ENCODE assay signal across 32 cellular contexts in genomic region chr2:69278366-69278765, GRCh38.
DNase-seq lines count a peak whose midpoint lies in the region; ATAC-seq, FAIRE-seq and TF ChIP-seq lines count a peak whose summit lies in the region.
"Had no signal": no experiment of that assay in that cellular context is flagged by ENCODE, and none has a peak within 500 bp of the region (broad histone marks: within the 10 kb centered on the region; RNA-seq: fewer than 3 reads in every experiment).

No MANE protein-coding gene starts in this region.

- no peak overlapping the region for H3K4me3 Mint-ChIP-seq in CD4-positive, alpha-beta T cell
- H3K4me3 Mint-ChIP-seq: activated CD4-positive, alpha-beta T cell treated with anti-CD3 and anti-CD28 coated beads for 36 hours; activated CD8-positive, alpha-beta T cell treated with anti-CD3 and anti-CD28 coated beads, Interleukin-2, amount 10 ng/mL, durations not matched to agents 7 days and 5 days; activated naive CD8-positive, alpha-beta T cell; CD8-positive, alpha-beta memory T cell; natural killer cell; stimulated activated naive CD8-positive, alpha-beta T cell treated with anti-CD3 and anti-CD28 coated beads, Interleukin-15, Interleukin-2, amounts not matched to agents 100 ng/mL and 50 ng/mL, for 24 hours; T-helper 1 cell treated with Interleukin-12 subunit alpha and Interleukin-12 subunit beta and Interleukin-4 antibody, amounts not matched to agents 30 μg/mL and 1 μg/mL, for 36 hours had no signal

- no peak overlapping the region for H3K27ac ChIP-seq in endothelial cell of umbilical vein (ENCODE audit: insufficient read depth, low read depth, low read length)
- H3K27ac ChIP-seq in CD4-positive, alpha-beta T cell (ENCODE audit: low read depth, low read length), result no peak overlapping the region
- H3K27ac ChIP-seq: A549, dorsolateral prefrontal cortex, KMS-11, SK-N-MC, thoracic aorta, vagina had no signal

- no peak overlapping the region for H3K9ac ChIP-seq in endothelial cell of umbilical vein (replicated peaks; ENCODE audit: extremely low read depth, insufficient read depth, low read length)
- H3K9ac ChIP-seq: KMS-11 had no signal

- peaks cover 19% of the 10 kb centered on the region for H3K27me3 Mint-ChIP-seq in CD4-positive, alpha-beta T cell

- H3K36me3 ChIP-seq in endothelial cell of umbilical vein (ENCODE audit: control insufficient read depth in 2 of 2, extremely low read depth in 1 of 2, insufficient read depth in 2 of 2, low read length in 2 of 2), result no peaks in the 10 kb centered on the region
- H3K36me3 ChIP-seq: thoracic aorta, vagina had no signal

- CTCF ChIA-PET in endothelial cell of umbilical vein (lab: Charles Lee), result no interaction called here
- CTCF ChIA-PET in CD4-positive, alpha-beta T cell (lab: Charles Lee), result no interaction called here

- no peaks in the 10 kb centered on the region for H3K4me1 Mint-ChIP-seq in CD4-positive, alpha-beta T cell (ENCODE audit: low read depth)
- H3K4me1 Mint-ChIP-seq: activated CD4-positive, alpha-beta T cell treated with anti-CD3 and anti-CD28 coated beads for 36 hours; CD8-positive, alpha-beta memory T cell; natural killer cell had no signal

- FAIRE-seq in endothelial cell of umbilical vein (lab: Jason Lieb, UNC) (no peak), GM12892 (lab: Jason Lieb, UNC) (no peak)
- FAIRE-seq: A549, GM18507, kidney had no signal

- no peak for TF ChIP-seq POLR2A in endothelial cell of umbilical vein (IDR thresholded peaks at IDR 0.05; ENCODE audit: low read depth, low read length)
- no peak for TF ChIP-seq POLR2A in GM12892 (IDR thresholded peaks at IDR 0.05; ENCODE audit: low read depth, low read length)

- peaks cover 16% of the 10 kb centered on the region for H3K4me1 ChIP-seq in endothelial cell of umbilical vein (ENCODE audit: control insufficient read depth, extremely low read depth, insufficient read depth, low read length)
- H3K4me1 ChIP-seq: A549, vagina had no signal

- H3K9me3 ChIP-seq in endothelial cell of umbilical vein (replicated peaks; ENCODE audit: control insufficient read depth, insufficient read depth, low read length), result no peaks in the 10 kb centered on the region
- no peaks in the 10 kb centered on the region for H3K9me3 ChIP-seq in CD4-positive, alpha-beta T cell (ENCODE audit: control insufficient read depth, low read length)
- H3K9me3 ChIP-seq: A549, thoracic aorta, vagina had no signal

- no peak for TF ChIP-seq CTCF in endothelial cell of umbilical vein (IDR thresholded peaks at IDR 0.05; ENCODE audit: extremely low read depth in 1 of 2, insufficient read depth in 1 of 2, low read depth in 1 of 2, low read length in 2 of 2)
- no peak for TF ChIP-seq CTCF in CD4-positive, alpha-beta T cell (IDR thresholded peaks at IDR 0.05)

- no peaks in the 10 kb centered on the region for H3K36me3 Mint-ChIP-seq in CD4-positive, alpha-beta T cell (ENCODE audit: low read depth)
- H3K36me3 Mint-ChIP-seq: activated naive CD8-positive, alpha-beta T cell; CD8-positive, alpha-beta memory T cell; natural killer cell had no signal

- intact Hi-C loops in endothelial cell of umbilical vein (cut with micrococcal nuclease), result no loop called here
- intact Hi-C loops in CD4-positive, alpha-beta T cell (cut with DNase I, micrococcal nuclease), result no loop called here

- ATAC-seq in CD4-positive, alpha-beta T cell (ENCODE audit: poor library complexity), result no peak
- no peak for ATAC-seq in SK-N-SH treated with all-trans-retinoic acid at 6 μM for 48 hours
- ATAC-seq: A549; activated CD4-positive, alpha-beta T cell treated with anti-CD3 and anti-CD28 coated beads for 36 hours; activated CD8-positive, alpha-beta T cell treated with anti-CD3 and anti-CD28 coated beads, Interleukin-2, amount 10 ng/mL, durations not matched to agents 7 days and 5 days; HCT116; natural killer cell had no signal

- H3K27ac Mint-ChIP-seq in CD4-positive, alpha-beta T cell, result no peak overlapping the region
- H3K27ac Mint-ChIP-seq: activated CD4-positive, alpha-beta T cell treated with anti-CD3 and anti-CD28 coated beads for 36 hours; activated CD8-positive, alpha-beta T cell treated with anti-CD3 and anti-CD28 coated beads, Interleukin-2, amount 10 ng/mL, durations not matched to agents 7 days and 5 days; activated naive CD8-positive, alpha-beta T cell; CD8-positive, alpha-beta memory T cell; natural killer cell; stimulated activated naive CD8-positive, alpha-beta T cell treated with anti-CD3 and anti-CD28 coated beads, Interleukin-15, Interleukin-2, amounts not matched to agents 100 ng/mL and 50 ng/mL, for 24 hours; T-helper 1 cell treated with Interleukin-12 subunit alpha and Interleukin-12 subunit beta and Interleukin-4 antibody, amounts not matched to agents 30 μg/mL and 1 μg/mL, for 36 hours had no signal

- H3K9me3 Mint-ChIP-seq in CD4-positive, alpha-beta T cell, result no peaks in the 10 kb centered on the region
- H3K9me3 Mint-ChIP-seq: CD8-positive, alpha-beta memory T cell; natural killer cell; stimulated activated naive CD8-positive, alpha-beta T cell treated with anti-CD3 and anti-CD28 coated beads, Interleukin-15, Interleukin-2, amounts not matched to agents 100 ng/mL and 50 ng/mL, for 24 hours; T-helper 1 cell treated with Interleukin-12 subunit alpha and Interleukin-12 subunit beta and Interleukin-4 antibody, amounts not matched to agents 30 μg/mL and 1 μg/mL, for 36 hours had no signal

- no peaks in the 10 kb centered on the region for H3K27me3 ChIP-seq in endothelial cell of umbilical vein (ENCODE audit: control insufficient read depth in 2 of 2, insufficient read depth in 2 of 2, low read length in 2 of 2)
- peaks cover 11% of the 10 kb centered on the region for H3K27me3 ChIP-seq in CD4-positive, alpha-beta T cell (ENCODE audit: control insufficient read depth, insufficient read depth, low read length)
- H3K27me3 ChIP-seq: dorsolateral prefrontal cortex, vagina had no signal

- dilution Hi-C loops in endothelial cell of umbilical vein (cut with MboI; ENCODE audit: extremely low pct_ligation_motif_present, low sequenced_read_pairs), result no loop called here

- peak overlapping the region; percentile 17 for H2AFZ ChIP-seq in endothelial cell of umbilical vein (ENCODE audit: low read depth, low read length)

- no peaks in the 10 kb centered on the region for H4K20me1 ChIP-seq in endothelial cell of umbilical vein (replicated peaks; ENCODE audit: control insufficient read depth, extremely low read depth, insufficient read depth, low read length)

- DNase-seq in NCI-H748 (lab: John Stamatoyannopoulos, UW; ENCODE audit: unreplicated experiment) (peak; percentile 3), NCI-H748 treated with DMSO at 0.1 percent for 48 hours (lab: John Stamatoyannopoulos, UW) (no peak), RPMI7951 (ENCODE audit: low read depth) (peak; percentile 41), endothelial cell of umbilical vein (ENCODE audit: low read depth, low spot score) (peak; percentile 14), globus pallidus (ENCODE audit: low spot score) (no peak), GM12892 (ENCODE audit: insufficient read length) (no peak)
- no peak for DNase-seq in CD4-positive, alpha-beta T cell
- DNase-seq: activated CD4-positive, alpha-beta T cell treated with anti-CD3 and anti-CD28 coated beads for 36 hours; activated CD8-positive, alpha-beta T cell treated with anti-CD3 and anti-CD28 coated beads, Interleukin-2, amount 10 ng/mL, durations not matched to agents 7 days and 5 days; AML-193; aorta; caudate nucleus; CD8-positive, alpha-beta memory T cell; DND-41; dorsolateral prefrontal cortex; kidney; natural killer cell; NCI-H1694; NCI-H526 treated with DMSO at 0.1 percent for 48 hours; occipital lobe; RPMI8226 had no signal

- no peaks in the 10 kb centered on the region for H3K79me2 ChIP-seq in endothelial cell of umbilical vein (ENCODE audit: control insufficient read depth, insufficient read depth, low read length)

- H3K4me2 ChIP-seq in endothelial cell of umbilical vein (ENCODE audit: insufficient read depth, low read length), result no peak overlapping the region
- H3K4me2 ChIP-seq: A549, KMS-11 had no signal

- POLR2A ChIA-PET in endothelial cell of umbilical vein (lab: Charles Lee), result no interaction called here
- POLR2A ChIA-PET in CD4-positive, alpha-beta T cell (lab: Charles Lee), result no interaction called here

- no peak overlapping the region for H3K4me3 ChIP-seq in endothelial cell of umbilical vein (replicated peaks in 1 of 3; ENCODE audit: insufficient read depth in 1 of 3, low read depth in 1 of 3, low read length in 3 of 3)
- H3K4me3 ChIP-seq: A549, dorsolateral prefrontal cortex, SK-N-MC, thoracic aorta, vagina had no signal

- H3K9me1 ChIP-seq in endothelial cell of umbilical vein (replicated peaks; ENCODE audit: control insufficient read depth, extremely low read depth, insufficient read depth, low read length), result no peaks in the 10 kb centered on the region

- BruUV-seq in endothelial cell of umbilical vein (replicated peaks; lab: Mats Ljungman, UMichigan), result no TSS peak

TF ChIP-seq in endothelial cell of umbilical vein, 7 proteins besides CTCF, POLR2A, EP300 and RAD21:
- TF ChIP-seq MYC (IDR thresholded peaks at IDR 0.05; ENCODE audit: low read depth, low read length), result no peak

TF ChIP-seq in SK-N-SH treated with all-trans-retinoic acid at 6 μM for 48 hours, 23 proteins besides CTCF, POLR2A, EP300 and RAD21 (continues in another document):
- TF ChIP-seq ZFP3 (CRISPR knock-in tag; IDR thresholded peaks at IDR 0.05) (no peak), PATZ1 (CRISPR knock-in tag; IDR thresholded peaks at IDR 0.05; ENCODE audit: borderline replicate concordance) (no peak), ARNTL (CRISPR knock-in tag; IDR thresholded peaks at IDR 0.05; ENCODE audit: borderline replicate concordance, low read depth) (no peak), PPARA (CRISPR knock-in tag; IDR thresholded peaks at IDR 0.05; ENCODE audit: borderline replicate concordance) (no peak), ISL1 (CRISPR knock-in tag; IDR thresholded peaks at IDR 0.05) (no peak)

Comparison
In these comparisons a context has a peak if more than half of its experiments do, and no peak if none do; other contexts are left out.
1. DNase-seq: peak in NCI-H748 (single experiment), RPMI7951 (single experiment) and endothelial cell of umbilical vein (single experiment); none in NCI-H748 treated with DMSO at 0.1 percent for 48 hours (single experiment), CD4-positive, alpha-beta T cell (0 of 10), globus pallidus (single experiment) and GM12892 (single experiment).